Comparison of ENCODE assay signal across 11 cellular contexts in the genomic region with DNA sequence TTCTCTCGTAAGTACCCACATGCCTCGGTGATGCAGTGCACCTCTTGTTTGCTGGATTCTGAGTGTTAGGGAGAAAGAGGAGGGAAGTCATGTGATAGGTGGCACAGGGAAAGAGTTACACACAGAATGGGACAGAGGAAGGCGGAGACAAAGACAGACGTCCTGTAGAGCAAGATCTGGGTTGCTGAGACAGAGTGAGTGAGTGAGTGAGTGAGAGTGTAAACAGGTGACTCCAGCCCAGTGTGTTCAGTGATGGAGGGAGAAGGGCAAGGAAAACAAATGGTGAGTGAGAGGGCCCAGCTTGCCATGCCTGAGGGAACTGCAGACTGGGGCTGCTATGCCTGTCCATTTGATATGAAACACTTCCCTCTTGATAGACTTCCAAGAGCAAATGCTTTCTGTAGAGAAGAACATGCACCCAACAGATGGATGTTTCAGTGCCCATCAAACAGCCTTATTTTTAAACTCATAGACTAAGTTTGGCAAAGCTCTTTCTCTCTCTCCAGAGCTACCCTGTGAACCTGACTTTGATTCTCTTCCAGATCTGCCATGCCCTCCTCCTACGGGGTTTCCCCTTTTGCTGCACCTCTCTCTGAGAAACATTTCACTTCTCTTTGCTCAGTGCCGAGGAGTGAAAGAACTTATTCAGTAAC.
"Had no signal": no experiment of that assay in that cellular context is flagged by ENCODE, and none has a peak within 500 bp of the region (broad histone marks: within the 10 kb centered on the region; RNA-seq: fewer than 3 reads in every experiment).

No MANE protein-coding gene starts in this region.

- H3K4me1 ChIP-seq: adrenal gland, colonic mucosa, left lung had no signal

- H3K27ac Mint-ChIP-seq: activated naive CD4-positive, alpha-beta T cell treated with anti-CD3 and anti-CD28 coated beads for 36 hours; natural killer cell had no signal

- ATAC-seq: left lung, natural killer cell had no signal

- H3K36me3 ChIP-seq: adrenal gland, colonic mucosa, left lung had no signal

- H3K9me3 ChIP-seq: adrenal gland, colonic mucosa, left lung had no signal

- H3K27ac ChIP-seq: adrenal gland, colonic mucosa, left lung had no signal

- H3K36me3 Mint-ChIP-seq: natural killer cell had no signal

- H3K4me3 ChIP-seq: adrenal gland, colonic mucosa, left lung had no signal

- H3K4me3 Mint-ChIP-seq: activated naive CD4-positive, alpha-beta T cell treated with anti-CD3 and anti-CD28 coated beads for 36 hours; natural killer cell had no signal

- H3K9me3 Mint-ChIP-seq: activated naive CD4-positive, alpha-beta T cell treated with anti-CD3 and anti-CD28 coated beads for 36 hours; natural killer cell had no signal

- H3K4me1 Mint-ChIP-seq: natural killer cell had no signal

- DNase-seq: activated CD4-positive, CD25-positive, alpha-beta regulatory T cell; activated naive CD4-positive, alpha-beta T cell treated with anti-CD3 and anti-CD28 coated beads for 36 hours; adrenal gland; colonic mucosa; foreskin fibroblast; hippocampal formation; kidney; left lung; mesenchymal stem cell; natural killer cell; stimulated activated CD4-positive, alpha-beta T cell treated with anti-CD3 and anti-CD28 coated beads, Interleukin-1b, Interleukin-23, amount 100 ng/mL, for 48 hours had no signal

- H3K27me3 ChIP-seq: adrenal gland, colonic mucosa, left lung had no signal
